In the genomic region with DNA sequence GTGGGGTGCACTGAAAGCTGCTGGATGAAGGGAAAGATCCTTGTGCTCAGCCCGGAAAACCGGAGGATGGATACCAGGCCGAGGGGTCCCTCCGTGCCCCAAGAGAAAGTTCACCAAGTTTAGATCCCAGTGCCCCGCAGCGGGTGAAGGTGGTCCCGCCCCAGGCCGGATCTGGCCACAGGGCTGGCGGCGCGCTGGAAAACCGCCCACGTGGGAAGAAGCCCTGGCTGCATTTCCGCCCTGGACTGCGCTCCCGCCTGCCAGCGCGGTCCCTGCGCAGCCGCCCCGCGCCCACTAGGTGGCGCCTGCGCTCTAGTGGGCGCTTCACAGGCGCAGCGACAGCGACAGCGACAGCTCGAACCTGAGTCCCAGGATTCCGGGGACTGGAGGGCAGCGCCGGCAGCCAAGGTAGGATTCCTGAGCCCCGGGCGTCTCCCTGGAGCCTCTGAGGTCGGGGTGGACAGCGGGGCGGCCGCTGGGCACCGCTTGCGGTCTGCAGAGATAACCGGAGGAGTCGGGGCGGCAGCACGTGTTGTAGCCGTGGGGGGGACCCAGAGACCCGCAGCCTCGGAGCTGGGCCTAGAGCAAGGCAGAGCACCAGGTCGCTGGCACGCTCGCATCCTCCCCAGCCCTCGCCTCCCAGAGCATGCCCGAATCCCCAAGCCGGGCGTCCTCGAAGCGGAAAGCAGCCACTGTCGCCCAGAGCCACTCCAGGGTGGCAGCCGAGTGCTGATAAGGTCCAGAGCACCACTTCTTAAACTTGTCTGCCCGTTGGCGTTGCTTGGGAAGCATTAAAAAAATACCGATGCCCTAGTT, we compare ENCODE assay signal across 8 cellular contexts. TPM values are rescaled to one million over a fixed set of nuclear protein-coding genes. Genes with fewer than 3 reads are reported as not detected.
DNase-seq lines count a peak whose midpoint lies in the region; ATAC-seq and TF ChIP-seq lines count a peak whose summit lies in the region.

A gene with protein sequence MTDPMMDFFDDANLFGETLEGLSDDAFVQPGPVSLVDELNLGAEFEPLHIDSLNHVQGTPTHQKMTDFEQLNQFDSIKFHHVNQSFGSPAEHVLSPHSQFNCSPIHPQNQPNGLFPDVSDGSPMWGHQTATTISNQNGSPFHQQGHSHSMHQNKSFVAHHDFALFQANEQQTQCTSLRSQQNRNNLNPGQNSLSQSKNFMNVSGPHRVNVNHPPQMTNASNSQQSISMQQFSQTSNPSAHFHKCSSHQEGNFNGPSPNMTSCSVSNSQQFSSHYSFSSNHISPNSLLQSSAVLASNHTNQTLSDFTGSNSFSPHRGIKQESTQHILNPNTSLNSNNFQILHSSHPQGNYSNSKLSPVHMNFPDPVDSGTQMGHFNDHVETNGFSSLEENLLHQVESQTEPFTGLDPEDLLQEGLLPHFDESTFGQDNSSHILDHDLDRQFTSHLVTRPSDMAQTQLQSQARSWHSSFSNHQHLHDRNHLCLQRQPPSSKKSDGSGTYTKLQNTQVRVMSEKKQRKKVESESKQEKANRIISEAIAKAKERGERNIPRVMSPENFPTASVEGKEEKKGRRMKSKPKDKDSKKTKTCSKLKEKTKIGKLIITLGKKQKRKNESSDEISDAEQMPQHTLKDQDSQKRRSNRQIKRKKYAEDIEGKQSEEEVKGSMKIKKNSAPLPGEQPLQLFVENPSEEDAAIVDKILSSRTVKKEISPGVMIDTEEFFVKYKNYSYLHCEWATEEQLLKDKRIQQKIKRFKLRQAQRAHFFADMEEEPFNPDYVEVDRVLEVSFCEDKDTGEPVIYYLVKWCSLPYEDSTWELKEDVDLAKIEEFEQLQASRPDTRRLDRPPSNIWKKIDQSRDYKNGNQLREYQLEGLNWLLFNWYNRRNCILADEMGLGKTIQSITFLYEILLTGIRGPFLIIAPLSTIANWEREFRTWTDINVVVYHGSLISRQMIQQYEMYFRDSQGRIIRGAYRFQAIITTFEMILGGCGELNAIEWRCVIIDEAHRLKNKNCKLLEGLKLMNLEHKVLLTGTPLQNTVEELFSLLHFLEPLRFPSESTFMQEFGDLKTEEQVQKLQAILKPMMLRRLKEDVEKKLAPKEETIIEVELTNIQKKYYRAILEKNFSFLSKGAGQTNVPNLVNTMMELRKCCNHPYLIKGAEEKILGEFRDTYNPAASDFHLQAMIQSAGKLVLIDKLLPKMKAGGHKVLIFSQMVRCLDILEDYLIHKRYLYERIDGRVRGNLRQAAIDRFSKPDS (N-terminal part only) (plus strand): TSS at position 322 of the 816 bp plus-strand sequence. CDS start 101,099 bp downstream, outside the sequence.

- H3K4me3 ChIP-seq in Caco-2 (ENCODE audit: low read depth, low read length) = peak within 1 kb of the TSS; percentile 77
- H3K4me3 ChIP-seq in NT2/D1 (ENCODE audit: insufficient read length, low read depth) = peak within 1 kb of the TSS; percentile 73
- peak within 1 kb of the TSS; percentile 51 for H3K4me3 ChIP-seq in endocrine pancreas (ENCODE audit: control insufficient read depth, insufficient read depth, low read length)

- no peaks in the 10 kb centered on the region for H3K36me3 ChIP-seq in Caco-2 (ENCODE audit: control insufficient read depth, insufficient read depth, low read length)
- peaks cover 16% of the 10 kb centered on the region for H3K36me3 ChIP-seq in NT2/D1 (ENCODE audit: insufficient read depth, insufficient read length, low read length)
- H3K36me3 ChIP-seq in endocrine pancreas (ENCODE audit: control insufficient read depth, insufficient read depth, low read length) = no peaks in the 10 kb centered on the region

- H3K9me3 Mint-ChIP-seq in Caco-2 (ENCODE audit: unreplicated experiment) = no peaks in the 10 kb centered on the region
- no peaks in the 10 kb centered on the region for H3K9me3 Mint-ChIP-seq in activated CD8-positive, alpha-beta memory T cell treated with anti-CD3 and anti-CD28 coated beads, Interleukin-2, amount 10 ng/mL, durations not matched to agents 7 days and 5 days (ENCODE audit: low read depth)

- peaks cover 11% of the 10 kb centered on the region; the same call in 1 of the 2 replicates for H3K4me1 ChIP-seq in Caco-2
- H3K4me1 ChIP-seq in NT2/D1 (ENCODE audit: insufficient read depth, insufficient read length) = peaks cover 10% of the 10 kb centered on the region
- H3K4me1 ChIP-seq in endocrine pancreas (ENCODE audit: control insufficient read depth, insufficient read depth, low read length) = no peaks in the 10 kb centered on the region

- peak within 1 kb of the TSS; percentile 82 for H3K4me3 Mint-ChIP-seq in Caco-2 (ENCODE audit: unreplicated experiment)
- H3K4me3 Mint-ChIP-seq in activated CD8-positive, alpha-beta memory T cell treated with anti-CD3 and anti-CD28 coated beads, Interleukin-2, amount 10 ng/mL, durations not matched to agents 7 days and 5 days = peak within 1 kb of the TSS; percentile 75

- H3K27ac Mint-ChIP-seq in Caco-2 (ENCODE audit: unreplicated experiment) = peak within 1 kb of the TSS; percentile 77
- H3K27ac Mint-ChIP-seq in activated CD8-positive, alpha-beta memory T cell treated with anti-CD3 and anti-CD28 coated beads, Interleukin-2, amount 10 ng/mL, durations not matched to agents 7 days and 5 days = peak within 1 kb of the TSS; percentile 87

- POLR2A ChIA-PET in Caco-2 (lab: Charles Lee) = interaction anchor here (1.0 to 1.2 kb wide), 4 partner anchors 45 to 153 kb away, joined by 3 to 8 read pairs (median 5); no protein-coding TSS in a partner anchor

- H3K9ac ChIP-seq in NT2/D1 (ENCODE audit: insufficient read length, low read depth) = peak within 1 kb of the TSS; percentile 96
- H3K9ac ChIP-seq in endocrine pancreas (ENCODE audit: control insufficient read depth, insufficient read depth, low read length) = peak within 1 kb of the TSS; percentile 86

- TF ChIP-seq CTCF in Caco-2 (IDR thresholded peaks at IDR 0.05; ENCODE audit: insufficient read depth in 1 of 2, low read depth in 1 of 2, low read length in 1 of 2, severe bottlenecking in 1 of 2, unreplicated experiment in 1 of 2) = peak; percentile 98 to 99

- DNase-seq in Caco-2 = peak; percentile 90 to 92
- DNase-seq in HUDEP-2 (lab: John Stamatoyannopoulos, UW; ENCODE audit: unreplicated experiment in 76 of 76) = peak in 73 of 76 experiments; percentile 37 to 90 (median 71)
- DNase-seq in NT2/D1 (ENCODE audit: low read depth, low spot score) = peak; percentile 81
- DNase-seq in activated CD8-positive, alpha-beta memory T cell treated with anti-CD3 and anti-CD28 coated beads, Interleukin-2, amount 10 ng/mL, durations not matched to agents 7 days and 5 days = peak; percentile 82
- peak; percentile 94 for DNase-seq in mesenteric fat pad (ENCODE audit: low spot score)
- peak; percentile 56 for DNase-seq in stimulated activated CD8-positive, alpha-beta memory T cell treated with anti-CD3 and anti-CD28 coated beads, Interleukin-15, amount 100 ng/mL, for 24 hours (ENCODE audit: low read depth)

- peak; percentile 71 for ATAC-seq in GM21367 (IDR thresholded peaks at IDR 0.05; ENCODE audit: unreplicated experiment)
- ATAC-seq in activated CD8-positive, alpha-beta memory T cell treated with anti-CD3 and anti-CD28 coated beads, Interleukin-2, amount 10 ng/mL, durations not matched to agents 7 days and 5 days = peak; percentile 93

- BruUV-seq in Caco-2 (replicated peaks; lab: Mats Ljungman, UMichigan) = no TSS peak

- H3K36me3 Mint-ChIP-seq in Caco-2 (ENCODE audit: insufficient read depth, unreplicated experiment) = peaks cover 6% of the 10 kb centered on the region
- H3K36me3 Mint-ChIP-seq in activated CD8-positive, alpha-beta memory T cell treated with anti-CD3 and anti-CD28 coated beads, Interleukin-2, amount 10 ng/mL, durations not matched to agents 7 days and 5 days = peaks cover 5% of the 10 kb centered on the region

- intact Hi-C loops in Caco-2 (cut with micrococcal nuclease; ENCODE audit: unreplicated experiment) = loop anchor here (1.0 to 10.0 kb wide), 7 partner anchors 44 to 380 kb away; partner anchors contain the start of gene RBL2

- H3K4me1 Mint-ChIP-seq in Caco-2 (ENCODE audit: low read depth, unreplicated experiment) = peaks cover 14% of the 10 kb centered on the region
- H3K4me1 Mint-ChIP-seq in activated CD8-positive, alpha-beta memory T cell treated with anti-CD3 and anti-CD28 coated beads, Interleukin-2, amount 10 ng/mL, durations not matched to agents 7 days and 5 days = peaks cover 52% of the 10 kb centered on the region

- no peaks in the 10 kb centered on the region for H3K9me3 ChIP-seq in Caco-2
- no peaks in the 10 kb centered on the region for H3K9me3 ChIP-seq in NT2/D1 (ENCODE audit: insufficient read depth, low read length)
- H3K9me3 ChIP-seq in endocrine pancreas (ENCODE audit: control insufficient read depth, low read length) = no peaks in the 10 kb centered on the region

- H3K27me3 ChIP-seq in Caco-2 (replicated peaks; ENCODE audit: control insufficient read depth, insufficient read depth, low read length) = no peaks in the 10 kb centered on the region
- H3K27me3 ChIP-seq in NT2/D1 (ENCODE audit: insufficient read depth, insufficient read length) = peaks cover 5% of the 10 kb centered on the region
- H3K27me3 ChIP-seq in endocrine pancreas (ENCODE audit: control insufficient read depth, insufficient read depth, low read length) = no peaks in the 10 kb centered on the region

- CTCF ChIA-PET in Caco-2 (lab: Charles Lee) = interaction anchor here (0.6 to 2.1 kb wide), 6 partner anchors 45 to 229 kb away, joined by 3 to 21 read pairs (median 10); no protein-coding TSS in a partner anchor
- CTCF ChIA-PET in activated CD8-positive, alpha-beta memory T cell treated with anti-CD3 and anti-CD28 coated beads, Interleukin-2, amount 10 ng/mL, durations not matched to agents 7 days and 5 days (lab: Charles Lee) = interaction anchor here (0.6 to 4.1 kb wide), 45 partner anchors 10 to 649 kb away, joined by 3 to 52 read pairs (median 4); partner anchors contain the start of genes FTO and RPGRIP1L

- H3K27me3 Mint-ChIP-seq in Caco-2 (ENCODE audit: insufficient read depth, unreplicated experiment) = no peaks in the 10 kb centered on the region
- H3K27me3 Mint-ChIP-seq in activated CD8-positive, alpha-beta memory T cell treated with anti-CD3 and anti-CD28 coated beads, Interleukin-2, amount 10 ng/mL, durations not matched to agents 7 days and 5 days = no peaks in the 10 kb centered on the region

RNA-seq across cellular contexts. Expression of the gene that starts here (rescaled TPM):
- total RNA-seq in Caco-2 (2022) (29.1 and 32.0 TPM in 2 replicates), mesenteric fat pad (100 TPM)
- 10 to 100 TPM; 23.7 to 32.7 TPM for total RNA-seq in activated CD8-positive, alpha-beta memory T cell treated with anti-CD3 and anti-CD28 coated beads, Interleukin-2, amount 10 ng/mL, durations not matched to agents 7 days and 5 days

Comparison
In these comparisons a context has a peak if more than half of its experiments do, and no peak if none do; other contexts are left out.
1. Peak in every context shown above with its lines: DNase-seq, ATAC-seq and H3K4me3 ChIP-seq.